ENCODE assay signal across 17 cellular contexts in the genomic region with DNA sequence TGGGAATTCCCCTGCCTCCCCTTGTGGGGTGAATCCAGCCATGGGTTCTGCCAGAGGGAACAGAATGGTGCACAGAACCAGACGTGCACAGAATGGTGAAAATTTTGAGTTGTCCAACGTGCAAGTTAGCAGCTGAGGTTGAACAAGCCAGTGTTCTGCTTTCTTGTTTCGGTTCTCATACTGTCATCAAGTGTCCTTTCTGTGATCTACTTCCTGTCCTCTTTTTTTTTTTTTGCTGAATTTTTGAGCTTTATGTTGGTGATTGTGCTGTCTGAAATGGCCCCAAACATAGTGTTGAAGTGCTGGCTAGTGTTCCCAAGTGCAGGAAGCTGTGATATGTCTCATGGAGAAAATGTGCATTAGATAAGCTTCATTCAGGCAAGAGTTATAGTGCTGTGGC. TPM values are rescaled to one million over a fixed set of nuclear protein-coding genes. Genes with fewer than 3 reads are reported as not detected.
DNase-seq lines count a peak whose midpoint lies in the region; ATAC-seq and TF ChIP-seq lines count a peak whose summit lies in the region.
"Had no signal": no experiment of that assay in that cellular context is flagged by ENCODE, and none has a peak within 500 bp of the region (broad histone marks: within the 10 kb centered on the region; RNA-seq: fewer than 3 reads in every experiment).

No MANE protein-coding gene starts in this region.

- no peaks in the 10 kb centered on the region for H3K9me2 ChIP-seq in DOHH2 (replicated peaks; ENCODE audit: control insufficient read depth, low read length)

- H3K4ac ChIP-seq in mesendoderm (ENCODE audit: low read depth, low read length), result no peak overlapping the region

- ATAC-seq in GM19372 (IDR thresholded peaks at IDR 0.05; ENCODE audit: low read depth, unreplicated experiment), result peak; percentile 87
- ATAC-seq in HG02973 (IDR thresholded peaks at IDR 0.05; ENCODE audit: unreplicated experiment), result peak; percentile 80
- ATAC-seq: A549 had no signal

- no peak overlapping the region for H2AK5ac ChIP-seq in mesendoderm (ENCODE audit: low read length)

- no peaks in the 10 kb centered on the region for H3F3A ChIP-seq in DOHH2 (ENCODE audit: control insufficient read depth, insufficient read depth)

- H3K36me3 ChIP-seq in DOHH2 (ENCODE audit: control insufficient read depth, low read length), result no peaks in the 10 kb centered on the region
- H3K36me3 ChIP-seq in mesendoderm (ENCODE audit: control insufficient read depth, insufficient read depth, low read length), result no peaks in the 10 kb centered on the region
- H3K36me3 ChIP-seq in ascending aorta, result no peaks in the 10 kb centered on the region
- H3K36me3 ChIP-seq: cardiac muscle cell, right lobe of liver had no signal

- H2BK120ac ChIP-seq in mesendoderm (ENCODE audit: low read depth, low read length), result no peak overlapping the region

- H3K27ac ChIP-seq in DOHH2 (ENCODE audit: low read depth, low read length), result no peak overlapping the region
- no peak overlapping the region for H3K27ac ChIP-seq in mesendoderm (ENCODE audit: low read depth, low read length)
- no peak overlapping the region for H3K27ac ChIP-seq in ascending aorta
- H3K27ac ChIP-seq: A549, cardiac muscle cell, right lobe of liver had no signal

- H3K79me1 ChIP-seq in mesendoderm (ENCODE audit: low read length), result no peaks in the 10 kb centered on the region

- H3K79me2 ChIP-seq in DOHH2 (ENCODE audit: control insufficient read depth, low read length) (no peaks in the 10 kb centered on the region), mesendoderm (ENCODE audit: control insufficient read depth, insufficient read depth, low read length) (no peaks in the 10 kb centered on the region)

- 0 out of 2 replicates have a peak overlapping the region, but pooled peaks have one; percentile 25 for H3K4me2 ChIP-seq in DOHH2 (ENCODE audit: low read length)
- no peak overlapping the region for H3K4me2 ChIP-seq in mesendoderm (ENCODE audit: low read length)
- H3K4me2 ChIP-seq: A549 had no signal

- WGBS in mesendoderm (ENCODE audit: extremely low coverage, insufficient coverage, low lambda C conversion rate), result no CpG with 5 or more reads among the region's 3 CpGs

- no peak overlapping the region for H3K56ac ChIP-seq in mesendoderm (ENCODE audit: low read length)

- H3K27me3 ChIP-seq in DOHH2 (ENCODE audit: control insufficient read depth, low read length), result no peaks in the 10 kb centered on the region; the same call in 1 of the 2 replicates
- H3K27me3 ChIP-seq in mesendoderm (ENCODE audit: insufficient read depth, low read length, poor library complexity), result no peaks in the 10 kb centered on the region
- H3K27me3 ChIP-seq in ascending aorta, result no peaks in the 10 kb centered on the region
- H3K27me3 ChIP-seq: cardiac muscle cell, right lobe of liver had no signal

- no peak overlapping the region for H2BK15ac ChIP-seq in mesendoderm (replicated peaks; ENCODE audit: low read depth)

- H3K4me3 ChIP-seq in DOHH2 (ENCODE audit: low read length) (no peak overlapping the region), mesendoderm (ENCODE audit: low read length) (no peak overlapping the region), ascending aorta (no peak overlapping the region)
- H3K4me3 ChIP-seq: A549, cardiac muscle cell, right lobe of liver had no signal

- TF ChIP-seq CTCF in DOHH2 (IDR thresholded peaks at IDR 0.05; ENCODE audit: low read depth, low read length, poor library complexity, severe bottlenecking), result no peak
- TF ChIP-seq CTCF in ascending aorta (IDR thresholded peaks at IDR 0.05), result no peak

- H4K20me1 ChIP-seq in DOHH2 (ENCODE audit: control insufficient read depth, insufficient read depth, low read depth, low read length), result no peaks in the 10 kb centered on the region

- H3K9ac ChIP-seq in mesendoderm (ENCODE audit: low read length), result no peak overlapping the region

- H3K4me1 ChIP-seq in DOHH2 (ENCODE audit: control insufficient read depth, low read length) (0 out of 2 replicates have a peak, but pooled peaks cover 3% of the 10 kb centered on the region), mesendoderm (ENCODE audit: control insufficient read depth, low read depth, low read length) (no peaks in the 10 kb centered on the region), ascending aorta (no peaks in the 10 kb centered on the region)
- H3K4me1 ChIP-seq: A549 had no signal

- H3K23ac ChIP-seq in mesendoderm (ENCODE audit: low read length), result no peak overlapping the region

- intact Hi-C loops in ascending aorta (cut with DNase I), result no loop called here

- peak; percentile 85 for DNase-seq in NOMO-1 treated with DMSO at 0.1 percent for 48 hours (lab: John Stamatoyannopoulos, UW; ENCODE audit: unreplicated experiment)
- no peak for DNase-seq in GOT3 (lab: John Stamatoyannopoulos, UW)
- no peak for DNase-seq in NCI-H1092 treated with DMSO at 0.1 percent for 48 hours (lab: John Stamatoyannopoulos, UW)
- no peak for DNase-seq in mesendoderm
- no peak for DNase-seq in ascending aorta (ENCODE audit: low spot score in 2 of 2)
- DNase-seq: DMS 273 treated with DMSO at 0.1 percent for 48 hours, immature natural killer cell, NCI-H146, OCI-M1, right lobe of liver had no signal

- no peak overlapping the region for H4K8ac ChIP-seq in mesendoderm (ENCODE audit: low read depth, low read length)

- H4K5ac ChIP-seq in mesendoderm (ENCODE audit: low read length), result no peak overlapping the region

- H3K9me3 ChIP-seq in DOHH2 (ENCODE audit: control insufficient read depth, insufficient read depth, low read length) (no peaks in the 10 kb centered on the region), ascending aorta (no peaks in the 10 kb centered on the region)
- H3K9me3 ChIP-seq: A549, right lobe of liver had no signal

- H2BK5ac ChIP-seq in mesendoderm (ENCODE audit: low read length), result no peak overlapping the region

- H3K18ac ChIP-seq in mesendoderm (ENCODE audit: low read length), result no peak overlapping the region

RNA-seq across cellular contexts. Expression of a gene that starts 21.6 kb away (rescaled TPM):
- 0.69 TPM for polyA plus RNA-seq in mesendoderm (2013, experiment 1 of 2)
- polyA plus RNA-seq in mesendoderm (2013, experiment 2 of 2), result 0.77 TPM
- 6.4 TPM for total RNA-seq in ascending aorta
- total RNA-seq: fibroblast of lung, HT-29 had no signal
- polyA plus RNA-seq: immature natural killer cell had no signal
